In the genomic region with DNA sequence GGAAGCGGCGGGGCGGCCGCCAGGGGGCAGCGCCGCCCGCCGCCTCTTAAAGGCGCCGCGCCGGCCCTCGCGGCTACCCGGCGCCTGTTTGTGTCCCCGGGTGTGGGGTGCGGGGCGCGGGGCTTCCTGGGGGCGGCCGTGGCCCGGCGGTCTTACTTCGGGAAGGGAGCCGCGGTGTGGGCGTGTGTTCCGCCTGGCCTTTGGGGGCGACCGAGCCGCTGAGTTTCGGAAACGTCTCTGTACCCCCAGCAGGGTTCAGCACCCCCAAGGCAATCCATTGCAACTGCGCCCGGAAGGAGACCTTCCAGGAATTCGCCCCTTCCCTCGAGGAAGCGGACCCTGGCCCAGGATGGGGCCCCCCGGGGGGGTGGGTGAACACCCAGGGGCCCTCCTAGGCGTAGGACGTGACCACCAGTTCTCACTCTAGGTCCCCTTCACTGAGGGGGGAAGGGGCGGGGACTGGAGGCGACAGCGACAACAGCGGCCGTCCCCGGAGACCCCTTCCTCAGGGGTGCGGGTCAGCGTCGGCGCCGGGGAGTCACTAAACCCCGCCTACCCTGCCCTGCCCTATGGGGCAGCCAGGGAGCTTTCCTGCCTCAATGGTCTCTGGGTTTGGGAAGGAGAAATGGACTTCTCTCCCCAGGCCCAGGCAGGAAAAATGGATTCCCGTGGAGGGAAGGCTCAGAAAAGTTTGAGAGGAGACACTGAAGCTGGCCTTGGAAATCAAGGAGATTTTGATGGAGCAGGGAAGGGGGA, we compare ENCODE assay signal across 8 cellular contexts. TPM values are rescaled to one million over a fixed set of nuclear protein-coding genes. Genes with fewer than 3 reads are reported as not detected.
DNase-seq lines count a peak whose midpoint lies in the region; ATAC-seq and TF ChIP-seq lines count a peak whose summit lies in the region.

A gene (minus strand): TSS at position 6 of the 756 bp plus-strand sequence. CDS start 762 bp downstream, outside the sequence.

- intact Hi-C loops in sigmoid colon (cut with DNase I): loop anchor here (2.0 kb wide), 3 partner anchors 17 to 153 kb away; no protein-coding TSS in a partner anchor

- no peaks in the 10 kb centered on the region for H3K9me3 Mint-ChIP-seq in T-cell

- no peaks in the 10 kb centered on the region for H3K27me3 Mint-ChIP-seq in T-cell

- TF ChIP-seq EP300 in sigmoid colon (IDR thresholded peaks at IDR 0.05): no peak

- H3K79me2 ChIP-seq in DND-41 (ENCODE audit: insufficient read depth, low read length): peaks cover 38% of the 10 kb centered on the region

- no CpG with 5 or more reads among the region's 55 CpGs for WGBS in iPS DF 6.9 (ENCODE audit: insufficient coverage, insufficient read length)
- WGBS in sigmoid colon, 2 donors: 0 to 1% methylated on average over 55 of the region's 55 CpGs

- ATAC-seq in DND-41 (ENCODE audit: insufficient read depth, low read depth) (peak; percentile 55), GM19467 (IDR thresholded peaks at IDR 0.05; ENCODE audit: unreplicated experiment) (peak; percentile 40), HG03571 (IDR thresholded peaks at IDR 0.05; ENCODE audit: unreplicated experiment) (peak; percentile 46), T-cell (replicated peaks in 1 of 4) (peak; percentile 60 to 69 (median 67))

- H3K9me3 ChIP-seq in DND-41 (ENCODE audit: insufficient read depth, low read length, severe bottlenecking) (no peaks in the 10 kb centered on the region), iPS DF 6.9 (ENCODE audit: control insufficient read depth, insufficient read depth, low read length) (no peaks in the 10 kb centered on the region), sigmoid colon (no peaks in the 10 kb centered on the region)

- H3K27ac ChIP-seq in DND-41 (ENCODE audit: low read length): peak within 1 kb of the TSS; percentile 79
- no peak within 1 kb of the TSS for H3K27ac ChIP-seq in iPS DF 6.9 (ENCODE audit: low read length)
- peak within 1 kb of the TSS; percentile 98 to 100 (median 100) for H3K27ac ChIP-seq in sigmoid colon

- peak within 1 kb of the TSS; percentile 94 to 95; a peak in 3 of 4 replicates for H3K4me3 ChIP-seq in DND-41 (ENCODE audit: low read depth in 1 of 2, low read length in 2 of 2)
- H3K4me3 ChIP-seq in astrocyte of the spinal cord (ENCODE audit: low read depth, low read length): peak within 1 kb of the TSS; percentile 63
- H3K4me3 ChIP-seq in iPS DF 6.9 (ENCODE audit: low read length): peak within 1 kb of the TSS; percentile 92
- peak within 1 kb of the TSS; percentile 70 to 88 (median 77) for H3K4me3 ChIP-seq in sigmoid colon

- in situ Hi-C loops in astrocyte of the spinal cord (cut with HindIII; ENCODE audit: low sequenced_read_pairs): no loop called here

- peaks cover 22 to 28% (median 25%) of the 10 kb centered on the region in 3 donors for H3K4me1 Mint-ChIP-seq in T-cell

- H3K27me3 ChIP-seq in DND-41 (ENCODE audit: insufficient read depth, low read length, poor library complexity): no peaks in the 10 kb centered on the region
- no peaks in the 10 kb centered on the region for H3K27me3 ChIP-seq in iPS DF 6.9 (ENCODE audit: control insufficient read depth, insufficient read depth, low read length)
- no peaks in the 10 kb centered on the region for H3K27me3 ChIP-seq in sigmoid colon

- POLR2A ChIA-PET in T-cell (lab: Charles Lee): no interaction called here

- H3K4me1 ChIP-seq in DND-41 (ENCODE audit: insufficient read depth, low read length) (peaks cover 40% of the 10 kb centered on the region), iPS DF 6.9 (ENCODE audit: control insufficient read depth, insufficient read depth, low read length) (peaks cover 2% of the 10 kb centered on the region; the same call in 1 of the 2 replicates), sigmoid colon (peaks cover 0 to 42% (median 35%) of the 10 kb centered on the region in 4 donors)

- no peak for TF ChIP-seq POLR2A in sigmoid colon (IDR thresholded peaks at IDR 0.05)

- no peaks in the 10 kb centered on the region for H3K36me3 Mint-ChIP-seq in T-cell

- H2AFZ ChIP-seq in DND-41 (ENCODE audit: low read depth, low read length): peak within 1 kb of the TSS; percentile 80

- peak within 1 kb of the TSS; percentile 75 for H3K9ac ChIP-seq in DND-41 (ENCODE audit: low read depth, low read length)

- peaks cover 27% of the 10 kb centered on the region; the same call in 1 of the 2 replicates for H4K20me1 ChIP-seq in DND-41 (ENCODE audit: insufficient read depth, low read length)

- DNase-seq in DND-41 (peak; percentile 65), T-cell (peak in 28 of 34 experiments; percentile 17 to 59 (median 34)), astrocyte of the spinal cord (ENCODE audit: low read depth, low spot score) (peak; percentile 46), iPS DF 6.9 (ENCODE audit: low read depth, low spot score) (no peak), sigmoid colon (peak; percentile 80), NCI-H2029 treated with DMSO at 0.1 percent for 48 hours (lab: John Stamatoyannopoulos, UW) (no peak)

- H3K36me3 ChIP-seq in DND-41 (ENCODE audit: insufficient read depth, low read length): no peaks in the 10 kb centered on the region; the same call in 1 of the 2 replicates
- H3K36me3 ChIP-seq in iPS DF 6.9 (ENCODE audit: control insufficient read depth, insufficient read depth, low read length): no peaks in the 10 kb centered on the region
- H3K36me3 ChIP-seq in sigmoid colon: no peaks in the 10 kb centered on the region

- peak within 1 kb of the TSS; percentile 80 to 89 (median 82) for H3K4me3 Mint-ChIP-seq in T-cell

- peak within 1 kb of the TSS; percentile 89 for H3K4me2 ChIP-seq in DND-41 (ENCODE audit: insufficient read depth, low read length)

- CTCF ChIA-PET in T-cell (lab: Charles Lee): interaction anchor here (0.6 to 3.4 kb wide), 6 partner anchors 15 to 103 kb away, joined by 3 to 66 read pairs (median 4); a partner anchor contains a TSS

- TF ChIP-seq CTCF in DND-41 (IDR thresholded peaks at IDR 0.05; ENCODE audit: borderline replicate concordance, extremely low read depth, low read length, poor library complexity, severe bottlenecking): peak; percentile 40
- peak; percentile 26 for TF ChIP-seq CTCF in astrocyte of the spinal cord (IDR thresholded peaks at IDR 0.05; ENCODE audit: low read depth, low read length)
- TF ChIP-seq CTCF in sigmoid colon (IDR thresholded peaks at IDR 0.05): peak in 1 of 4 experiments; percentile 29

- peak within 1 kb of the TSS; percentile 74 to 75 for H3K27ac Mint-ChIP-seq in T-cell

RNA-seq across cellular contexts. Expression of the gene that starts here (rescaled TPM):
- total RNA-seq in T-cell (10 to 100 TPM; 28.0 to 43.0 (median 39.5) TPM), sigmoid colon (10 to 100 TPM; 39.8 to 68.8 (median 54.3) TPM)
- 10 to 100 TPM; 55.3 to 75.4 (median 71.2) TPM for polyA plus RNA-seq in sigmoid colon

Comparison
In these comparisons a context has a peak if more than half of its experiments do, and no peak if none do; other contexts are left out.
1. DNase-seq: peak in DND-41 (single experiment), T-cell (28 of 34), astrocyte of the spinal cord (single experiment) and sigmoid colon (single experiment); none in iPS DF 6.9 (single experiment) and NCI-H2029 treated with DMSO at 0.1 percent for 48 hours (single experiment).
2. Peak in every context shown above with its lines, with median percentiles within 50 percentile points of each other: ATAC-seq and H3K4me3 ChIP-seq.